Comparison of ENCODE assay signal across 12 cellular contexts in genomic region chr20:12687476-12687875, GRCh38.
DNase-seq lines count a peak whose midpoint lies in the region; ATAC-seq and TF ChIP-seq lines count a peak whose summit lies in the region.
"Had no signal": no experiment of that assay in that cellular context is flagged by ENCODE, and none has a peak within 500 bp of the region (broad histone marks: within the 10 kb centered on the region; RNA-seq: fewer than 3 reads in every experiment).

No MANE protein-coding gene starts in this region.

- TF ChIP-seq CTCF in glutamatergic neuron (IDR thresholded peaks at IDR 0.05; ENCODE audit: partially characterized antibody, unreplicated experiment) (no peak), endothelial cell (IDR thresholded peaks at IDR 0.05; ENCODE audit: unreplicated experiment) (no peak)

- ATAC-seq in GM21381 (IDR thresholded peaks at IDR 0.05; ENCODE audit: unreplicated experiment) (no peak), GM21360 (IDR thresholded peaks at IDR 0.05; ENCODE audit: unreplicated experiment) (no peak), GM21737 (IDR thresholded peaks at IDR 0.05; ENCODE audit: unreplicated experiment) (no peak)

- no peaks in the 10 kb centered on the region for H3K36me3 Mint-ChIP-seq in glutamatergic neuron (ENCODE audit: unreplicated experiment)
- no peaks in the 10 kb centered on the region for H3K36me3 Mint-ChIP-seq in endothelial cell (ENCODE audit: low read depth, unreplicated experiment)

- DNase-seq in NCI-H2171 treated with DMSO at 0.1 percent for 48 hours (lab: John Stamatoyannopoulos, UW), result peak; percentile 69
- DNase-seq in NCI-H82 treated with DMSO at 0.1 percent for 48 hours (lab: John Stamatoyannopoulos, UW; ENCODE audit: unreplicated experiment), result peak; percentile 30
- DNase-seq in glutamatergic neuron, result no peak
- no peak for DNase-seq in endothelial cell (ENCODE audit: low spot score)
- DNase-seq: ACHN; Caco-2; CD4-positive, alpha-beta T cell; GDM1; GM23248 had no signal

- H3K4me1 Mint-ChIP-seq in glutamatergic neuron (ENCODE audit: low read depth, unreplicated experiment) (peaks cover 7% of the 10 kb centered on the region), endothelial cell (ENCODE audit: unreplicated experiment) (no peaks in the 10 kb centered on the region)

- H3K27ac Mint-ChIP-seq in glutamatergic neuron (ENCODE audit: unreplicated experiment) (peak overlapping the region; percentile 16), endothelial cell (ENCODE audit: unreplicated experiment) (no peak overlapping the region)
- H3K27ac Mint-ChIP-seq: CD4-positive, alpha-beta T cell had no signal

- H3K27me3 Mint-ChIP-seq in glutamatergic neuron (ENCODE audit: unreplicated experiment) (no peaks in the 10 kb centered on the region), endothelial cell (ENCODE audit: unreplicated experiment) (no peaks in the 10 kb centered on the region)
- H3K27me3 Mint-ChIP-seq: CD4-positive, alpha-beta T cell had no signal

- H3K9me3 Mint-ChIP-seq in glutamatergic neuron (ENCODE audit: unreplicated experiment), result peaks cover 2% of the 10 kb centered on the region
- H3K9me3 Mint-ChIP-seq in endothelial cell (ENCODE audit: unreplicated experiment), result no peaks in the 10 kb centered on the region

- H3K4me3 Mint-ChIP-seq in glutamatergic neuron (ENCODE audit: unreplicated experiment), result no peak overlapping the region
- H3K4me3 Mint-ChIP-seq in endothelial cell (ENCODE audit: unreplicated experiment), result no peak overlapping the region
- H3K4me3 Mint-ChIP-seq: CD4-positive, alpha-beta T cell had no signal

Comparison
In these comparisons a context has a peak if more than half of its experiments do, and no peak if none do; other contexts are left out.
1. DNase-seq: peak in NCI-H2171 treated with DMSO at 0.1 percent for 48 hours (single experiment) and NCI-H82 treated with DMSO at 0.1 percent for 48 hours (single experiment); none in glutamatergic neuron (single experiment) and endothelial cell (single experiment).